Comparison of ENCODE assay signal across 8 cellular contexts in the genomic region with DNA sequence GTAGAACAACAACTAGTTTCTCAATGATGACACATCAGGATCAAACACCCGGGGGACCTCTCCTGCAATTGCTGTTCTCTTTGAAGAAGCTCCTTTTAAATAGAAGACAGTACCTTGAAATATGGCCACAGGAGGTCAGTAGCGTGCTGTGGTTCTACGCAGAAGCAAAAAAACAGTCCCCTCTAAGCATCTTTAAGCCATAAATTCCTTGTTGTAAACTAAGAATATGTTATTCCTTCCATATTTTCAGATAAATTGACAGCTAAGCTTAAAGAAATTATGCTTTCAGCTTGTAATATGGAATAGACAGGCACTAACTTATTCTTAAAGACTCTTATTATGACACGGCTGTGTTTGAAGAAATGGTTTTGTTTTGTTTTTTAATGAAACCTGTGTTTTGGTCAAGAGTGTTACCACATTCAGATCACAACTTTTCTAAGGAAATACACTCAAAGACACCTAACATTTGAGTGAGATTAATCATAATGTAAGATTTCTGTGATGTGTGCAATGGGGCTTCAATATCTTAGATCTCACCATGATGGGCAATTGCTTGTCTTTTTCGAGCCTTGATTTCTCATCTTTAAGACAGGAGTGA. TPM values are rescaled to one million over a fixed set of nuclear protein-coding genes. Genes with fewer than 3 reads are reported as not detected.
A peak's percentile ranks its signal among the peaks of the same experiment; 100 is the strongest.
DNase-seq lines count a peak whose midpoint lies in the region; ATAC-seq lines count a peak whose summit lies in the region.

No MANE protein-coding gene starts in this region.

- CTCF ChIA-PET in activated CD8-positive, alpha-beta T cell treated with anti-CD3 and anti-CD28 coated beads, Interleukin-2, amount 10 ng/mL, durations not matched to agents 7 days and 5 days (lab: Charles Lee) = interaction anchor here (0.6 to 3.1 kb wide), 48 partner anchors 9 to 881 kb away, joined by 3 to 38 read pairs (median 4); no protein-coding TSS in a partner anchor

- H3K9me3 Mint-ChIP-seq in activated CD8-positive, alpha-beta T cell treated with anti-CD3 and anti-CD28 coated beads, Interleukin-2, amount 10 ng/mL, durations not matched to agents 7 days and 5 days (ENCODE audit: insufficient read depth) = no peaks in the 10 kb centered on the region
- H3K9me3 Mint-ChIP-seq in stimulated activated naive CD8-positive, alpha-beta T cell treated with anti-CD3 and anti-CD28 coated beads, Interleukin-15, Interleukin-2, amounts not matched to agents 100 ng/mL and 50 ng/mL, for 24 hours = no peaks in the 10 kb centered on the region

- H3K36me3 Mint-ChIP-seq in activated CD8-positive, alpha-beta T cell treated with anti-CD3 and anti-CD28 coated beads, Interleukin-2, amount 10 ng/mL, durations not matched to agents 7 days and 5 days (ENCODE audit: low read depth) = no peaks in the 10 kb centered on the region
- H3K36me3 Mint-ChIP-seq in stimulated activated naive CD8-positive, alpha-beta T cell treated with anti-CD3 and anti-CD28 coated beads, Interleukin-15, Interleukin-2, amounts not matched to agents 100 ng/mL and 50 ng/mL, for 24 hours (ENCODE audit: low read depth) = no peaks in the 10 kb centered on the region

- no peak overlapping the region for H3K4me3 Mint-ChIP-seq in activated CD8-positive, alpha-beta T cell treated with anti-CD3 and anti-CD28 coated beads, Interleukin-2, amount 10 ng/mL, durations not matched to agents 7 days and 5 days
- H3K4me3 Mint-ChIP-seq in stimulated activated naive CD8-positive, alpha-beta T cell treated with anti-CD3 and anti-CD28 coated beads, Interleukin-15, Interleukin-2, amounts not matched to agents 100 ng/mL and 50 ng/mL, for 24 hours = no peak overlapping the region

- POLR2A ChIA-PET in activated CD8-positive, alpha-beta T cell treated with anti-CD3 and anti-CD28 coated beads, Interleukin-2, amount 10 ng/mL, durations not matched to agents 7 days and 5 days (lab: Charles Lee) = interaction anchor here (0.5 kb wide), 1 partner anchor 78 kb away, joined by 3 read pairs; no protein-coding TSS in a partner anchor

- peaks cover 14% of the 10 kb centered on the region for H3K27me3 Mint-ChIP-seq in activated CD8-positive, alpha-beta T cell treated with anti-CD3 and anti-CD28 coated beads, Interleukin-2, amount 10 ng/mL, durations not matched to agents 7 days and 5 days (ENCODE audit: low read depth)
- H3K27me3 Mint-ChIP-seq in stimulated activated naive CD8-positive, alpha-beta T cell treated with anti-CD3 and anti-CD28 coated beads, Interleukin-15, Interleukin-2, amounts not matched to agents 100 ng/mL and 50 ng/mL, for 24 hours = peaks cover 8% of the 10 kb centered on the region

- ATAC-seq in HG03175 (IDR thresholded peaks at IDR 0.05; ENCODE audit: unreplicated experiment) = peak; percentile 37
- ATAC-seq in activated CD8-positive, alpha-beta T cell treated with anti-CD3 and anti-CD28 coated beads, Interleukin-2, amount 10 ng/mL, durations not matched to agents 7 days and 5 days = peak; percentile 79
- ATAC-seq in HG02938 (IDR thresholded peaks at IDR 0.05; ENCODE audit: unreplicated experiment) = no peak

- peak; percentile 78 for DNase-seq in ELF-1 (ENCODE audit: low read depth, low spot score)
- peak; percentile 63 to 84 for DNase-seq in NOMO-1 (lab: John Stamatoyannopoulos, UW; ENCODE audit: unreplicated experiment in 2 of 2)
- DNase-seq in activated CD8-positive, alpha-beta T cell treated with anti-CD3 and anti-CD28 coated beads, Interleukin-2, amount 10 ng/mL, durations not matched to agents 7 days and 5 days = peak; percentile 76
- DNase-seq in epidermal melanocyte (ENCODE audit: insufficient read length, low spot score) = peak; percentile 50
- peak; percentile 62 for DNase-seq in mucosa of gallbladder (ENCODE audit: low spot score)

- H3K27ac Mint-ChIP-seq in activated CD8-positive, alpha-beta T cell treated with anti-CD3 and anti-CD28 coated beads, Interleukin-2, amount 10 ng/mL, durations not matched to agents 7 days and 5 days = no peak overlapping the region
- peak overlapping the region; percentile 23 for H3K27ac Mint-ChIP-seq in stimulated activated naive CD8-positive, alpha-beta T cell treated with anti-CD3 and anti-CD28 coated beads, Interleukin-15, Interleukin-2, amounts not matched to agents 100 ng/mL and 50 ng/mL, for 24 hours

- H3K4me1 Mint-ChIP-seq in activated CD8-positive, alpha-beta T cell treated with anti-CD3 and anti-CD28 coated beads, Interleukin-2, amount 10 ng/mL, durations not matched to agents 7 days and 5 days (ENCODE audit: low read depth) = peaks cover 29% of the 10 kb centered on the region
- H3K4me1 Mint-ChIP-seq in stimulated activated naive CD8-positive, alpha-beta T cell treated with anti-CD3 and anti-CD28 coated beads, Interleukin-15, Interleukin-2, amounts not matched to agents 100 ng/mL and 50 ng/mL, for 24 hours (ENCODE audit: low read depth) = peaks cover 44% of the 10 kb centered on the region

RNA-seq across cellular contexts. Expression of a gene that starts 49.7 kb away (rescaled TPM):
- total RNA-seq in activated CD8-positive, alpha-beta T cell treated with anti-CD3 and anti-CD28 coated beads, Interleukin-2, amount 10 ng/mL, durations not matched to agents 7 days and 5 days = not detected
- total RNA-seq in mucosa of gallbladder = 15.1 TPM

Comparison
In these comparisons a context has a peak if more than half of its experiments do, and no peak if none do; other contexts are left out.
1. RNA of a gene that starts 49.7 kb away (total RNA-seq): 15.1 TPM in mucosa of gallbladder (single experiment); not detected in activated CD8-positive, alpha-beta T cell treated with anti-CD3 and anti-CD28 coated beads, Interleukin-2, amount 10 ng/mL, durations not matched to agents 7 days and 5 days; every median in the first group is over 10 times any median in the second.
2. Peak in every context shown above with its lines, with median percentiles within 50 percentile points of each other: DNase-seq.